Comparison of ENCODE assay signal across 23 cellular contexts in the genomic region with DNA sequence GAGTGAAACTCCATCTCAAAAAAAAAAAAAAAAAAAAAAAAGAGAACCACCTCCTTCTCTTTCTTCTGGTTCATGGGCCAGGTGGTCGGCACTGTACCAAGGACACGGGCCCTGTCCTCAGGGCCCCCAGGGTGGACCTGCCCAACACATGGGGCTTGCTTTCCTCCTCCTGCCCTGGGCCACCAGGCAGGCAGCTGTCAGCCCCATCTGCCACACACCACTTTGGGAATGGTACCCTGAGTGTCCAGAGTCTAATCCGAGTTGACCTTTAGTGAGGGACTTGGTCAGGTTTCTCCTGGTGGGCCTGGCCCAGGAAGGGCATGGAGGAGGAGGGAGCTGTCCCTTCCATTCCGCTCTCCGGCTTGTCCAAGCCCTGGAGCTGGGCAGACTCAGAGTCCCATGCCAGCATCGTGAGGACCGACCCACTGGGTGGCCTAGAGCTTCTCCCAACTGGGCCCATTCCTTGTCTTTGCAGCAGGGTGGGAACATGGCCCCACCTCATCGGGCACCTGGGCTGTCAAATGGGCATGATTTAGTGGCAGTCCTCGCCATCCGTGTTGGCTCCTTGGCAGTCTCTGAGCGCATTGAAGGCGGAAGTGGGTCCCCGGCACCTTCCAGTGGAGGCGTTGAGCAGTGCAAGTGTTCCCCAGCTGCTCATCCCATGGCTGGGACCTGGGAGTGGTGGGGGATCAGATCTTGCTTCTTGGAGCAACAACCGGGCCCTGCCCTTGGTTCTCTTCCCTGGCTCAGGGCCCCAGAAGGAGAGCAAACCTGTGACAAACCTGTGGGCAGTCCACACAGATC.
A peak's percentile ranks its signal among the peaks of the same experiment; 100 is the strongest.
DNase-seq lines count a peak whose midpoint lies in the region; ATAC-seq, FAIRE-seq and TF ChIP-seq lines count a peak whose summit lies in the region.
"Had no signal": no experiment of that assay in that cellular context is flagged by ENCODE, and none has a peak within 500 bp of the region (broad histone marks: within the 10 kb centered on the region; RNA-seq: fewer than 3 reads in every experiment).

No MANE protein-coding gene starts in this region.

- POLR2A ChIA-PET in K562 (lab: Yijun Ruan, JAX), result interaction anchor here (0.6 to 14.2 kb wide), 16 partner anchors 9 to 1279 kb away, joined by 3 to 237 read pairs (median 4); a partner anchor contains a TSS
- POLR2A ChIA-PET in activated CD4-positive, alpha-beta memory T cell treated with anti-CD3 and anti-CD28 coated beads, Interleukin-2, amount 10 ng/mL, durations not matched to agents 7 days and 5 days (lab: Charles Lee), result no interaction called here

- H3K27me3 Mint-ChIP-seq in GM23338 (ENCODE audit: insufficient read depth, low read depth, poor library complexity), result peaks cover 2% of the 10 kb centered on the region
- no peaks in the 10 kb centered on the region for H3K27me3 Mint-ChIP-seq in activated CD4-positive, alpha-beta memory T cell treated with anti-CD3 and anti-CD28 coated beads, Interleukin-2, amount 10 ng/mL, durations not matched to agents 7 days and 5 days
- H3K27me3 Mint-ChIP-seq: CD4-positive, alpha-beta memory T cell had no signal

- no peak overlapping the region for H3K27ac Mint-ChIP-seq in GM23338
- no peak overlapping the region for H3K27ac Mint-ChIP-seq in activated CD4-positive, alpha-beta memory T cell treated with anti-CD3 and anti-CD28 coated beads, Interleukin-2, amount 10 ng/mL, durations not matched to agents 7 days and 5 days

- H3K27me3 ChIP-seq in BLaER1 (no peaks in the 10 kb centered on the region), GM23338 (ENCODE audit: insufficient read depth) (no peaks in the 10 kb centered on the region), K562 (ENCODE audit: control insufficient read depth in 2 of 2, insufficient read depth in 2 of 2, low read length in 2 of 2) (no peaks in the 10 kb centered on the region), HAP-1 (ENCODE audit: low read depth) (no peaks in the 10 kb centered on the region)
- H3K27me3 ChIP-seq: BE2C had no signal

- in situ Hi-C loops in K562 (cut with MboI), result loop anchor here (5.0 kb wide), 2 partner anchors 98 to 313 kb away; no protein-coding TSS in a partner anchor
- in situ Hi-C loops in HAP-1 (cut with MboI; ENCODE audit: low sequenced_read_pairs), result loop anchor here (5.0 kb wide), 2 partner anchors 98 to 313 kb away; no protein-coding TSS in a partner anchor

- H3K9ac ChIP-seq in BLaER1 (no peak overlapping the region), K562 (ENCODE audit: insufficient read depth in 1 of 2, low read depth in 2 of 2, low read length in 2 of 2) (peak overlapping the region in 1 of 2 experiments; percentile 43; a peak in 2 of 4 replicates), kidney (ENCODE audit: low read length in 2 of 2) (no peak overlapping the region)

- DNase-seq in GM23338 (ENCODE audit: low spot score) (no peak), K562 (ENCODE audit: extremely low read depth in 1 of 4, low spot score in 3 of 4) (peak; percentile 34 to 70 (median 69)), kidney (peak; percentile 45), HAP-1 (ENCODE audit: low spot score in 2 of 2) (no peak), GM19240 (ENCODE audit: insufficient read length, low spot score) (no peak)
- no peak for DNase-seq in activated CD4-positive, alpha-beta memory T cell treated with anti-CD3 and anti-CD28 coated beads, Interleukin-2, amount 10 ng/mL, durations not matched to agents 7 days and 5 days
- DNase-seq: BE2C; CD4-positive, alpha-beta memory T cell; DMS79; H7; IMR-90; Kasumi-1; NCI-H1105; NCI-H2081; NCI-H748 treated with DMSO at 0.1 percent for 48 hours; OCI-M1; SHP77 had no signal

- peaks cover 8% of the 10 kb centered on the region for H3K4me1 Mint-ChIP-seq in GM23338
- peaks cover 25% of the 10 kb centered on the region for H3K4me1 Mint-ChIP-seq in activated CD4-positive, alpha-beta memory T cell treated with anti-CD3 and anti-CD28 coated beads, Interleukin-2, amount 10 ng/mL, durations not matched to agents 7 days and 5 days

- H3K4me3 Mint-ChIP-seq in GM23338, result no peak overlapping the region
- H3K4me3 Mint-ChIP-seq in activated CD4-positive, alpha-beta memory T cell treated with anti-CD3 and anti-CD28 coated beads, Interleukin-2, amount 10 ng/mL, durations not matched to agents 7 days and 5 days, result no peak overlapping the region
- H3K4me3 Mint-ChIP-seq: CD4-positive, alpha-beta memory T cell had no signal

- intact Hi-C loops in K562 (cut with micrococcal nuclease) (no loop called here), kidney (cut with DNase I) (no loop called here)

- no peaks in the 10 kb centered on the region for H3K9me2 ChIP-seq in GM23338 (ENCODE audit: insufficient read depth)

- ATAC-seq in GM23338, result peak; percentile 34; the same call in 2 of the 3 replicates
- ATAC-seq in K562, result no peak
- no peak for ATAC-seq in HG02938 (IDR thresholded peaks at IDR 0.05; ENCODE audit: unreplicated experiment)

- H2AFZ ChIP-seq in GM23338 (no peak overlapping the region), K562 (ENCODE audit: low read depth, low read length) (no peak overlapping the region)

- 91% methylated on average over 15 of the region's 15 CpGs for WGBS in K562 (ENCODE audit: insufficient coverage, low coverage, missing lambda C conversion rate)

- no peaks in the 10 kb centered on the region for H3F3A ChIP-seq in GM23338 (replicated peaks; ENCODE audit: low read depth)

- H3K9me3 ChIP-seq in BLaER1, result no peaks in the 10 kb centered on the region
- no peaks in the 10 kb centered on the region for H3K9me3 ChIP-seq in K562 (replicated peaks; ENCODE audit: control insufficient read depth, insufficient read depth, low read depth, low read length)
- H3K9me3 ChIP-seq in kidney (ENCODE audit: control insufficient read depth in 1 of 2, low read length in 2 of 2), result no peaks in the 10 kb centered on the region
- H3K9me3 ChIP-seq in HAP-1, result no peaks in the 10 kb centered on the region
- H3K9me3 ChIP-seq: BE2C had no signal

- H3K4me2 ChIP-seq in BLaER1 (peak overlapping the region; percentile 78), GM23338 (no peak overlapping the region), K562 (ENCODE audit: insufficient read depth, low read length) (no peak overlapping the region)

- H3K9me1 ChIP-seq in K562 (ENCODE audit: control insufficient read depth, insufficient read depth, low read length), result peaks cover 30% of the 10 kb centered on the region

- TF ChIP-seq EP300 in K562 (IDR thresholded peaks at IDR 0.05; ENCODE audit: low read length), result no peak

- no peaks in the 10 kb centered on the region for H3K9me3 Mint-ChIP-seq in GM23338
- no peaks in the 10 kb centered on the region for H3K9me3 Mint-ChIP-seq in activated CD4-positive, alpha-beta memory T cell treated with anti-CD3 and anti-CD28 coated beads, Interleukin-2, amount 10 ng/mL, durations not matched to agents 7 days and 5 days

- H3K79me2 ChIP-seq in GM23338 (replicated peaks; ENCODE audit: insufficient read depth), result no peaks in the 10 kb centered on the region
- no peaks in the 10 kb centered on the region for H3K79me2 ChIP-seq in K562 (ENCODE audit: control insufficient read depth, insufficient read depth, low read length)

- no TSS peak for BruUV-seq in K562 (replicated peaks; lab: Mats Ljungman, UMichigan)

- H4K20me1 ChIP-seq in BLaER1 (peaks cover 100% of the 10 kb centered on the region), GM23338 (replicated peaks; ENCODE audit: insufficient read depth) (peaks cover under 1% of the 10 kb centered on the region; the same call in 1 of the 2 replicates), K562 (replicated peaks; ENCODE audit: control insufficient read depth, insufficient read depth, low read length) (peaks cover 78% of the 10 kb centered on the region)

- FAIRE-seq in K562 (lab: Jason Lieb, UNC), result no peak
- no peak for FAIRE-seq in kidney (lab: Jason Lieb, UNC)
- FAIRE-seq: A204.1, D721Med, HTR-8/SVneo had no signal

- peak in 1 of 2 experiments; percentile 16; a peak in 1 of 4 replicates for TF ChIP-seq CTCF in GM23338 (conservative IDR thresholded peaks at IDR 0.05; ENCODE audit: low read depth in 2 of 2)
- peak in 2 of 3 experiments; percentile 45 to 47; a peak in 4 of 6 replicates for TF ChIP-seq CTCF in K562 (IDR thresholded peaks at IDR 0.05 in 2 of 3, conservative IDR thresholded peaks at IDR 0.05 in 1 of 3; ENCODE audit: insufficient read depth in 2 of 3, low read depth in 1 of 3, low read length in 3 of 3)
- no peak for TF ChIP-seq CTCF in kidney (IDR thresholded peaks at IDR 0.05; ENCODE audit: borderline replicate concordance, extremely low read depth, insufficient read depth)

- H3K36me3 ChIP-seq in BLaER1 (peaks cover 95% of the 10 kb centered on the region), GM23338 (ENCODE audit: insufficient read depth) (peaks cover 3% of the 10 kb centered on the region; the same call in 1 of the 2 replicates), K562 (ENCODE audit: control insufficient read depth, insufficient read depth, low read length) (peaks cover 93% of the 10 kb centered on the region), kidney (ENCODE audit: control insufficient read depth in 1 of 2, insufficient read depth in 2 of 2, low read length in 2 of 2) (peaks cover 30 to 45% of the 10 kb centered on the region in 2 donors), HAP-1 (replicated peaks) (no peaks in the 10 kb centered on the region)
- H3K36me3 ChIP-seq: BE2C had no signal

- TF ChIP-seq RAD21 in K562 (CRISPR knock-in tag; conservative IDR thresholded peaks at IDR 0.05 in 1 of 2, IDR thresholded peaks at IDR 0.05 in 1 of 2), result peak in 1 of 2 experiments; percentile 60; a peak in 2 of 4 replicates

- H3K27ac ChIP-seq in BLaER1 (no peak overlapping the region), GM23338 (ENCODE audit: low read depth) (no peak overlapping the region), K562 (ENCODE audit: extremely low read depth, low read depth, low read length) (no peak overlapping the region), kidney (ENCODE audit: low read depth in 2 of 2, low read length in 2 of 2) (no peak overlapping the region)
- H3K27ac ChIP-seq: SK-N-MC had no signal

- H3K4me3 ChIP-seq in BLaER1 (no peak overlapping the region), GM23338 (no peak overlapping the region), K562 (no peak overlapping the region), kidney (ENCODE audit: low read length in 2 of 2) (no peak overlapping the region), HAP-1 (no peak overlapping the region)
- H3K4me3 ChIP-seq: SK-N-MC had no signal

- TF ChIP-seq POLR2A in K562 (conservative IDR thresholded peaks at IDR 0.05), result no peak

- CTCF ChIA-PET in K562 (lab: Yijun Ruan, JAX; ENCODE audit: low intra/inter-chr PET ratio), result interaction anchor here (0.5 to 3.4 kb wide), 4 partner anchors 68 to 316 kb away, joined by 3 to 25 read pairs (median 4); a partner anchor contains a TSS
- CTCF ChIA-PET in activated CD4-positive, alpha-beta memory T cell treated with anti-CD3 and anti-CD28 coated beads, Interleukin-2, amount 10 ng/mL, durations not matched to agents 7 days and 5 days (lab: Charles Lee), result no interaction called here

- peaks cover 96% of the 10 kb centered on the region for H3K4me1 ChIP-seq in BLaER1
- H3K4me1 ChIP-seq in GM23338 (ENCODE audit: insufficient read depth), result no peaks in the 10 kb centered on the region
- H3K4me1 ChIP-seq in K562 (replicated peaks in 1 of 2; ENCODE audit: control insufficient read depth in 2 of 2, insufficient read depth in 2 of 2, low read length in 2 of 2), result peaks cover under 1 to 17% of the 10 kb centered on the region in 2 experiments; a peak in 4 of 5 replicates
- peaks cover 16 to 18% of the 10 kb centered on the region in 2 donors for H3K4me1 ChIP-seq in kidney (ENCODE audit: control insufficient read depth in 1 of 2, insufficient read depth in 1 of 2, low read depth in 1 of 2, low read length in 2 of 2)
- no peaks in the 10 kb centered on the region for H3K4me1 ChIP-seq in HAP-1
- H3K4me1 ChIP-seq: BE2C had no signal

- peaks cover 60% of the 10 kb centered on the region for H3K36me3 Mint-ChIP-seq in GM23338 (ENCODE audit: low read depth)
- H3K36me3 Mint-ChIP-seq in activated CD4-positive, alpha-beta memory T cell treated with anti-CD3 and anti-CD28 coated beads, Interleukin-2, amount 10 ng/mL, durations not matched to agents 7 days and 5 days (ENCODE audit: low read depth), result peaks cover 21% of the 10 kb centered on the region

Comparison
In these comparisons a context has a peak if more than half of its experiments do, and no peak if none do; other contexts are left out.
1. DNase-seq: peak in K562 (4 of 4) and kidney (single experiment); none in GM23338 (single experiment), HAP-1 (0 of 2), GM19240 (single experiment) and activated CD4-positive, alpha-beta memory T cell treated with anti-CD3 and anti-CD28 coated beads, Interleukin-2, amount 10 ng/mL, durations not matched to agents 7 days and 5 days (single experiment).